12 cellular contexts compared by ENCODE assay signal in the genomic region with DNA sequence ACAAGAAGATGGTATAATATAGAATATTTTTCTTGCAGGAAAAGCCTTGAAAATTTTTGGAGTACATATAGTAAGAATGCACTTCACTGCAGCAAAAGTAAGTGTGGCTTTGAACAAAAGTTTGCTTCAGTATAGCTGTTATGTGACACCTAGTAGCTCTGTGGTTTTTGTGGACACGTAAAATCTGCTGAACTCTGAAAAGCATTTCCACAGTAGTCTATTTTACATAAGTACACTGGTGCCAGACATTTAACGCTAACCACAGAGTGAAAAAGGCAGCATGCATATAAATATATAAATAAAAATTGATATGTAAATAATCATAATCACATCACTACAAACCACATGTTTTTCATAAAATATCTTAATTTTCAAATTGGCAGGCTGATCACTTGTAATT. TPM values are rescaled to one million over a fixed set of nuclear protein-coding genes. Genes with fewer than 3 reads are reported as not detected.
DNase-seq lines count a peak whose midpoint lies in the region; ATAC-seq and TF ChIP-seq lines count a peak whose summit lies in the region.
"Had no signal": no experiment of that assay in that cellular context is flagged by ENCODE, and none has a peak within 500 bp of the region (broad histone marks: within the 10 kb centered on the region; RNA-seq: fewer than 3 reads in every experiment).

No MANE protein-coding gene starts in this region.

- BruUV-seq in A673 (replicated peaks; lab: Mats Ljungman, UMichigan), result no TSS peak

- no peak overlapping the region for H3K4me3 ChIP-seq in mucosa of descending colon
- no peak overlapping the region for H3K4me3 ChIP-seq in A673 (ENCODE audit: low read depth, low read length, poor library complexity, severe bottlenecking)

- H3K9me3 ChIP-seq in mucosa of descending colon, result no peaks in the 10 kb centered on the region
- H3K9me3 ChIP-seq in A673 (ENCODE audit: low read depth, low read length, poor library complexity, severe bottlenecking), result peaks cover 4% of the 10 kb centered on the region

- H3K4me1 ChIP-seq in mucosa of descending colon (ENCODE audit: low read depth) (no peaks in the 10 kb centered on the region), A673 (ENCODE audit: insufficient read depth, low read length, poor library complexity, severe bottlenecking) (peaks cover 1% of the 10 kb centered on the region)

- TF ChIP-seq CTCF in mucosa of descending colon (IDR thresholded peaks at IDR 0.05), result no peak
- TF ChIP-seq CTCF in A673 (conservative IDR thresholded peaks at IDR 0.05; ENCODE audit: low read depth, low read length), result no peak

- intact Hi-C loops in mucosa of descending colon (cut with DNase I, micrococcal nuclease) (no loop called here), A673 (cut with micrococcal nuclease; ENCODE audit: unreplicated experiment) (no loop called here)

- H3K27ac ChIP-seq in A673 (ENCODE audit: low read depth, low read length, poor library complexity, severe bottlenecking), result no peak overlapping the region

- DNase-seq in GM19238 (ENCODE audit: insufficient read length, low spot score) (peak; percentile 13), mucosa of descending colon (no peak), A673 (ENCODE audit: low spot score) (no peak), DMS79 (lab: John Stamatoyannopoulos, UW) (no peak), epidermal melanocyte (ENCODE audit: insufficient read length, low spot score) (no peak)
- DNase-seq: activated CD4-positive, alpha-beta T cell treated with anti-CD3 and anti-CD28 coated beads, Interleukin-2, amount 50 U/mL, for 1 hour; GDM1; hypothalamus; naive thymus-derived CD8-positive, alpha-beta T cell; stimulated activated CD4-positive, alpha-beta T cell treated with anti-CD3 and anti-CD28 coated beads, Interleukin-4, amount 100 ng/mL, for 1 hour had no signal

- CTCF ChIA-PET in A673 (lab: Charles Lee), result no interaction called here

- ATAC-seq in HG02571 (IDR thresholded peaks at IDR 0.05; ENCODE audit: unreplicated experiment) (peak; percentile 77), HG03521 (IDR thresholded peaks at IDR 0.05; ENCODE audit: unreplicated experiment) (peak; percentile 91), mucosa of descending colon (peak; percentile 31)

- POLR2A ChIA-PET in A673 (lab: Charles Lee; ENCODE audit: low non-redundant PET), result no interaction called here

- H3K27me3 ChIP-seq in A673 (replicated peaks; ENCODE audit: insufficient read depth, low read depth, low read length, poor library complexity), result no peaks in the 10 kb centered on the region

- H3K36me3 ChIP-seq in mucosa of descending colon (ENCODE audit: low read depth) (no peaks in the 10 kb centered on the region), A673 (ENCODE audit: insufficient read depth, low read length, poor library complexity, severe bottlenecking) (no peaks in the 10 kb centered on the region)

RNA-seq across cellular contexts. Expression of gene CGGBP1, which starts 39.8 kb away (rescaled TPM):
- total RNA-seq in mucosa of descending colon (10 to 100 TPM; 47.8 to 78.1 (median 60.3) TPM), A673 (2021) (113 and 120 TPM in 2 replicates)

RNA-seq across cellular contexts. Expression of gene ZNF654, which starts 40.0 kb away (rescaled TPM):
- total RNA-seq in mucosa of descending colon (10 to 100 TPM; 13.1 to 20.8 (median 17.4) TPM), A673 (2021) (21.9 and 25.0 TPM in 2 replicates)

Comparison
In these comparisons a context has a peak if more than half of its experiments do, and no peak if none do; other contexts are left out.
1. ATAC-seq: peak in every context shown above with its lines; median percentile 91 in HG03521; 77 in HG02571; 31 in mucosa of descending colon.